In genomic region chr4:117447925-117448324, GRCh38 we compare ENCODE assay signal across 10 cellular contexts.
DNase-seq lines count a peak whose midpoint lies in the region; ATAC-seq and TF ChIP-seq lines count a peak whose summit lies in the region.
"Had no signal": no experiment of that assay in that cellular context is flagged by ENCODE, and none has a peak within 500 bp of the region (broad histone marks: within the 10 kb centered on the region; RNA-seq: fewer than 3 reads in every experiment).

No MANE protein-coding gene starts in this region.

- no peak for TF ChIP-seq POLR2A in right lobe of liver (IDR thresholded peaks at IDR 0.05)
- TF ChIP-seq POLR2A in lower leg skin (IDR thresholded peaks at IDR 0.05), result no peak

- H3K4me3 ChIP-seq in GM12865 (ENCODE audit: low read depth, low read length) (no peak overlapping the region), HEK293 (ENCODE audit: low read depth, low read length) (no peak overlapping the region), right lobe of liver (no peak overlapping the region), lower leg skin (ENCODE audit: low read depth, poor library complexity, severe bottlenecking) (no peak overlapping the region)

- POLR2A ChIA-PET in HEK293 (lab: Yijun Ruan, JAX), result no interaction called here

- H3K4me1 ChIP-seq in HEK293 (ENCODE audit: control insufficient read depth, insufficient read depth, low read length) (no peaks in the 10 kb centered on the region), right lobe of liver (no peaks in the 10 kb centered on the region)

- peak; percentile 48 for TF ChIP-seq CTCF in GM12865 (IDR thresholded peaks at IDR 0.05; ENCODE audit: insufficient read depth, low read depth, low read length, missing control alignments)
- no peak for TF ChIP-seq CTCF in HEK293 (tag by site-specific recombination; IDR thresholded peaks at IDR 0.05)
- TF ChIP-seq CTCF in VCaP (conservative IDR thresholded peaks at IDR 0.05), result 0 out of 2 replicates have a peak, but pooled peaks have one; percentile 14
- TF ChIP-seq CTCF in right lobe of liver (IDR thresholded peaks at IDR 0.05), result peak; percentile 14 to 52 (median 34)
- TF ChIP-seq CTCF in lower leg skin (IDR thresholded peaks at IDR 0.05), result no peak

- ATAC-seq in right lobe of liver (peak in 3 of 4 donors; percentile 43 to 46 (median 45)), HG02763 (IDR thresholded peaks at IDR 0.05; ENCODE audit: unreplicated experiment) (no peak), GM21529 (IDR thresholded peaks at IDR 0.05; ENCODE audit: unreplicated experiment) (no peak)
- ATAC-seq: activated naive CD4-positive, alpha-beta T cell treated with anti-CD3 and anti-CD28 coated beads, Interleukin-2, amount 50 U/mL, for 72 hours had no signal

- intact Hi-C loops in right lobe of liver (cut with DNase I) (no loop called here), lower leg skin (cut with DNase I; ENCODE audit: low total_unique reads) (no loop called here)

- WGBS in right lobe of liver (ENCODE audit: insufficient coverage, low coverage, low lambda C conversion rate, missing lambda C conversion rate), result 76% methylated on average over 2 of the region's 2 CpGs
- 90 to 100% methylated on average over 2 of the region's 2 CpGs for WGBS in lower leg skin, 2 donors

- H3K27ac ChIP-seq in HEK293 (ENCODE audit: extremely low read depth, low read depth, low read length) (no peak overlapping the region), VCaP (no peak overlapping the region), right lobe of liver (no peak overlapping the region), caudate nucleus (ENCODE audit: low read depth, low read length) (no peak overlapping the region)

- DNase-seq in GM12865 (ENCODE audit: low read depth) (peak; percentile 48), right lobe of liver (peak in 1 of 3 donors; percentile 41), caudate nucleus (lab: John Stamatoyannopoulos, UW) (no peak), lower leg skin (ENCODE audit: low spot score in 2 of 2) (no peak)
- DNase-seq: SHP77 had no signal

- no peaks in the 10 kb centered on the region for H3K27me3 ChIP-seq in right lobe of liver

- no peaks in the 10 kb centered on the region for H3K9me3 ChIP-seq in HEK293 (ENCODE audit: control insufficient read depth, insufficient read depth, low read depth, low read length)
- H3K9me3 ChIP-seq in right lobe of liver, result no peaks in the 10 kb centered on the region

- H3K36me3 ChIP-seq in HEK293 (ENCODE audit: control insufficient read depth in 2 of 2, insufficient read depth in 1 of 2, low read length in 2 of 2), result no peaks in the 10 kb centered on the region
- H3K36me3 ChIP-seq in right lobe of liver, result no peaks in the 10 kb centered on the region

- CTCF ChIA-PET in HEK293 (lab: Yijun Ruan, JAX), result interaction anchor here (0.6 kb wide), 1 partner anchor 567 kb away, joined by 4 read pairs; no protein-coding TSS in a partner anchor

TF ChIP-seq in HEK293, 187 proteins besides CTCF, POLR2A, EP300 and RAD21:
- no peak for TF ChIP-seq ZNF645 (tag by site-specific recombination; IDR thresholded peaks at IDR 0.05)
- 0 out of 2 replicates have a peak, but pooled peaks have one; percentile 8 for TF ChIP-seq ZNF654 (tag by site-specific recombination; IDR thresholded peaks at IDR 0.05; ENCODE audit: low read depth)

Comparison
In these comparisons a context has a peak if more than half of its experiments do, and no peak if none do; other contexts are left out.
1. CTCF ChIP-seq: peak in GM12865 (single experiment), VCaP (single experiment) and right lobe of liver (4 of 4); none in HEK293 (single experiment) and lower leg skin (0 of 3).
2. ATAC-seq: peak in right lobe of liver (3 of 4); none in HG02763 (single experiment) and GM21529 (single experiment).